In genomic region chr5:168013546-168013945, GRCh38 we compare ENCODE assay signal across 18 cellular contexts.
A peak's percentile ranks its signal among the peaks of the same experiment; 100 is the strongest.
DNase-seq lines count a peak whose midpoint lies in the region; ATAC-seq and TF ChIP-seq lines count a peak whose summit lies in the region.
"Had no signal": no experiment of that assay in that cellular context is flagged by ENCODE, and none has a peak within 500 bp of the region (broad histone marks: within the 10 kb centered on the region; RNA-seq: fewer than 3 reads in every experiment).

No MANE protein-coding gene starts in this region.

- H3K9me3 ChIP-seq in left ventricle myocardium inferior (replicated peaks): no peaks in the 10 kb centered on the region
- H3K9me3 ChIP-seq in SJSA1 (replicated peaks): no peaks in the 10 kb centered on the region
- H3K9me3 ChIP-seq in neural progenitor cell (ENCODE audit: low read depth): no peaks in the 10 kb centered on the region
- H3K9me3 ChIP-seq: BLaER1 treated with 17β-estradiol and CSF1 and Interleukin-3, amounts not matched to agents 10 nM and 100 nM; Caco-2 had no signal

- H3K9ac ChIP-seq in neural progenitor cell: no peak overlapping the region
- H3K9ac ChIP-seq: BLaER1 treated with 17β-estradiol and CSF1 and Interleukin-3, amounts not matched to agents 10 nM and 100 nM had no signal

- H3K4me3 ChIP-seq in left ventricle myocardium inferior (no peak overlapping the region), SJSA1 (no peak overlapping the region), neural progenitor cell (no peak overlapping the region)
- H3K4me3 ChIP-seq: BLaER1 treated with 17β-estradiol and CSF1 and Interleukin-3, amounts not matched to agents 10 nM and 100 nM; GM12878 had no signal

- no peaks in the 10 kb centered on the region for H3K9me3 Mint-ChIP-seq in neural progenitor cell
- H3K9me3 Mint-ChIP-seq: CD4-positive, alpha-beta T cell; CD8-positive, alpha-beta T cell had no signal

- no peaks in the 10 kb centered on the region for H3K27me3 Mint-ChIP-seq in neural progenitor cell (ENCODE audit: insufficient read depth, low read depth)
- H3K27me3 Mint-ChIP-seq: B cell; CD4-positive, alpha-beta T cell had no signal

- H3K79me2 ChIP-seq in neural progenitor cell (ENCODE audit: low read depth): no peaks in the 10 kb centered on the region

- peaks cover 4% of the 10 kb centered on the region for H3K36me3 Mint-ChIP-seq in neural progenitor cell
- H3K36me3 Mint-ChIP-seq: CD8-positive, alpha-beta T cell had no signal

- peak overlapping the region; percentile 22 for H3K27ac Mint-ChIP-seq in neural progenitor cell
- H3K27ac Mint-ChIP-seq: B cell; CD4-positive, alpha-beta T cell; CD8-positive, alpha-beta T cell had no signal

- no peaks in the 10 kb centered on the region for H3F3A ChIP-seq in neural progenitor cell (ENCODE audit: low read depth)

- peaks cover 62% of the 10 kb centered on the region for H3K4me1 ChIP-seq in left ventricle myocardium inferior
- peaks cover 41% of the 10 kb centered on the region for H3K4me1 ChIP-seq in SJSA1 (replicated peaks)
- peaks cover 5% of the 10 kb centered on the region for H3K4me1 ChIP-seq in neural progenitor cell
- H3K4me1 ChIP-seq: Caco-2 had no signal

- DNase-seq in left ventricle myocardium inferior: no peak
- DNase-seq in Right ventricle myocardium inferior (ENCODE audit: missing footprints): no peak
- peak; percentile 85 to 90 for DNase-seq in SJSA1 (ENCODE audit: low read depth in 1 of 2, low spot score in 2 of 2)
- no peak for DNase-seq in neural progenitor cell (ENCODE audit: low spot score)
- no peak for DNase-seq in GDM1 (lab: John Stamatoyannopoulos, UW)
- no peak for DNase-seq in activated T-cell treated with anti-CD3 and anti-CD28 coated beads, Interleukin-2, amount 50 U/mL, for 48 hours
- DNase-seq: 8988T; AML-193; Caco-2; Calu3; CD4-positive, alpha-beta T cell; CD8-positive, alpha-beta T cell; DMS79 treated with DMSO at 0.1 percent for 48 hours had no signal

- no peak overlapping the region for H3K4me2 ChIP-seq in neural progenitor cell
- H3K4me2 ChIP-seq: BLaER1 treated with 17β-estradiol and CSF1 and Interleukin-3, amounts not matched to agents 10 nM and 100 nM had no signal

- ATAC-seq in Right ventricle myocardium inferior: no peak
- no peak for ATAC-seq in HG03025 (IDR thresholded peaks at IDR 0.05; ENCODE audit: low FRiP score, unreplicated experiment)
- ATAC-seq: CD8-positive, alpha-beta T cell; GM12878 had no signal

- H3K27ac ChIP-seq in left ventricle myocardium inferior (replicated peaks) (peak overlapping the region; percentile 4), SJSA1 (peak overlapping the region; percentile 71), neural progenitor cell (no peak overlapping the region)
- H3K27ac ChIP-seq: BLaER1 treated with 17β-estradiol and CSF1 and Interleukin-3, amounts not matched to agents 10 nM and 100 nM; C4-2B had no signal

- H4K20me1 ChIP-seq in neural progenitor cell (ENCODE audit: low read depth): no peaks in the 10 kb centered on the region
- H4K20me1 ChIP-seq: BLaER1 treated with 17β-estradiol and CSF1 and Interleukin-3, amounts not matched to agents 10 nM and 100 nM had no signal

- no peaks in the 10 kb centered on the region for H3K36me3 ChIP-seq in left ventricle myocardium inferior
- H3K36me3 ChIP-seq in SJSA1: 0 out of 2 replicates have a peak, but pooled peaks cover 3% of the 10 kb centered on the region
- no peaks in the 10 kb centered on the region for H3K36me3 ChIP-seq in neural progenitor cell

- H2AFZ ChIP-seq in neural progenitor cell (replicated peaks): peak overlapping the region; percentile 10

- H3K4me3 Mint-ChIP-seq in neural progenitor cell: no peak overlapping the region
- H3K4me3 Mint-ChIP-seq: B cell; CD4-positive, alpha-beta T cell; CD8-positive, alpha-beta T cell had no signal

- peaks cover 50% of the 10 kb centered on the region for H3K4me1 Mint-ChIP-seq in neural progenitor cell
- H3K4me1 Mint-ChIP-seq: B cell had no signal

- H3K27me3 ChIP-seq in left ventricle myocardium inferior (ENCODE audit: low read depth) (no peaks in the 10 kb centered on the region), SJSA1 (replicated peaks) (no peaks in the 10 kb centered on the region), neural progenitor cell (no peaks in the 10 kb centered on the region)
- H3K27me3 ChIP-seq: BLaER1 treated with 17β-estradiol and CSF1 and Interleukin-3, amounts not matched to agents 10 nM and 100 nM had no signal

- TF ChIP-seq CTCF in left ventricle myocardium inferior (IDR thresholded peaks at IDR 0.05; ENCODE audit: borderline replicate concordance) (no peak), neural progenitor cell (IDR thresholded peaks at IDR 0.05) (no peak)

- intact Hi-C loops in left ventricle myocardium inferior (cut with micrococcal nuclease) (no loop called here), Right ventricle myocardium inferior (cut with DNase I) (no loop called here)

Comparison
In these comparisons a context has a peak if more than half of its experiments do, and no peak if none do; other contexts are left out.
1. DNase-seq: peak in SJSA1 (2 of 2); none in left ventricle myocardium inferior (single experiment), Right ventricle myocardium inferior (single experiment), neural progenitor cell (single experiment), GDM1 (single experiment) and activated T-cell treated with anti-CD3 and anti-CD28 coated beads, Interleukin-2, amount 50 U/mL, for 48 hours (0 of 2).